8 cellular contexts compared by ENCODE assay signal in the genomic region with DNA sequence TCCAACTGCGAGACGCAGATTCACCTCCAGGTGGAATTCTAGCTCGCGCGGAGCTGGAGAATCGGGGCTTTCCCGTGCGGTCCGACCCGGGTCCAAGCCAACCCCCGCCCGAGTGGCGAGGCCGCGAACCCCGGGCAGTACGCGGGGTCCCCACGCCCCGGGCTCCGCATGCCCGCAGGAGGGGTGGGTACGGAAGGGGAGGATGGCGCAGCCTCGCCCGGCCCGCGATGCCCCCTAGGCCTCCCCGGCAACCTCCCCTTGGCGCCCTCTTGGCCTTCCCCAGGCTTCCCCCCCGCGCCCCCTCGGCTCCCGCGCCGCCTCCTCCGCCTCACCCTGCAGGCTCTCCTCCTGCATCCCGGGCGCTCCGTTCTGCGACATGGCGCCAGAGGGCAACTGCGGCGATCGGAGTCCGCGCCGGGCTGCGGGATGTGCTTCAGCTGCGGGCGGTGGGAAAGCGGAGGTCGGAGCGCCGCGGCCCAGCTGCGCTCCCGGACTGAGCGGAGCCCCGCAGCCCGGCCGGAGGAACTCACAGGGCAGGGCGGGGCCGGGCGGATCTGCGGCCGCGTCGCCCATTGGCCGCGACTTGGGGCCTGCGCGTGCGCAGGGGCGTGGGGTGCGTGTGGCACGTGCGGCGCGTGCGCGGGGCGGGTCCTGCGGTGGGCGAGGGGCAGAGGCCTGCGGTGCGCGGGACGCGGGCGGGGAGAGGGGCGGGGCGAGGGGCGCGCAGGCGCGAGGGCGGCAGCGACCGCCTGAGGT. TPM values are rescaled to one million over a fixed set of nuclear protein-coding genes. Genes with fewer than 3 reads are reported as not detected.
DNase-seq lines count a peak whose midpoint lies in the region; ATAC-seq and TF ChIP-seq lines count a peak whose summit lies in the region.

Gene BNIP3, minus strand, starts transcription at position 495 of the 756 bp plus-strand sequence. Its CDS starts 117 bp downstream, at position 378.

- TF ChIP-seq POLR2A in IMR-90 (IDR thresholded peaks at IDR 0.05; ENCODE audit: low read depth, low read length), result peak; percentile 99

- in situ Hi-C loops in IMR-90 (cut with MboI; ENCODE audit: low sequenced_read_pairs), result no loop called here

- peaks cover 18% of the 10 kb centered on the region for H3K36me3 ChIP-seq in IMR-90 (ENCODE audit: control insufficient read depth, insufficient read depth, low read length)
- H3K36me3 ChIP-seq in RWPE2 (ENCODE audit: low read depth), result peaks cover 25% of the 10 kb centered on the region
- H3K36me3 ChIP-seq in neural cell (ENCODE audit: insufficient read depth, low read length), result no peaks in the 10 kb centered on the region

- no peaks in the 10 kb centered on the region for H3K9me3 ChIP-seq in IMR-90 (ENCODE audit: control insufficient read depth, insufficient read depth, low read length)
- no peaks in the 10 kb centered on the region for H3K9me3 ChIP-seq in RWPE2 (ENCODE audit: severe bottlenecking)
- H3K9me3 ChIP-seq in neural cell (ENCODE audit: low read length), result no peaks in the 10 kb centered on the region

- peak within 1 kb of the TSS; percentile 60; the same call in 1 of the 2 replicates for H4K91ac ChIP-seq in IMR-90 (ENCODE audit: insufficient read depth, low read depth, low read length)

- no peaks in the 10 kb centered on the region for H3K9me3 Mint-ChIP-seq in stimulated activated naive CD8-positive, alpha-beta T cell treated with anti-CD3 and anti-CD28 coated beads, Interleukin-15, amount 100 ng/mL, for 72 hours

- H4K8ac ChIP-seq in IMR-90 (ENCODE audit: low read depth in 2 of 2, low read length in 2 of 2), result peak within 1 kb of the TSS; percentile 67 to 77; a peak in 3 of 4 replicates

- no TSS peak for BruUV-seq in IMR-90 (replicated peaks; lab: Mats Ljungman, UMichigan)

- peak within 1 kb of the TSS; percentile 73 for H3K4me2 ChIP-seq in IMR-90 (ENCODE audit: low read depth, low read length)
- H3K4me2 ChIP-seq in neural cell (ENCODE audit: low read length), result peak within 1 kb of the TSS; percentile 86

- peak; percentile 88 for ATAC-seq in GM21528 (IDR thresholded peaks at IDR 0.05; ENCODE audit: low FRiP score, unreplicated experiment)
- peak; percentile 83 for ATAC-seq in IMR-90 (ENCODE audit: low read depth)
- ATAC-seq in RWPE2 (ENCODE audit: low read depth), result peak; percentile 80
- peak; percentile 87 for ATAC-seq in stimulated activated naive CD8-positive, alpha-beta T cell treated with anti-CD3 and anti-CD28 coated beads, Interleukin-15, amount 100 ng/mL, for 72 hours

- peak within 1 kb of the TSS; percentile 81 to 96 for H3K27ac Mint-ChIP-seq in stimulated activated naive CD8-positive, alpha-beta T cell treated with anti-CD3 and anti-CD28 coated beads, Interleukin-15, amount 100 ng/mL, for 72 hours

- H3K4ac ChIP-seq in IMR-90 (ENCODE audit: low read depth, low read length), result peak within 1 kb of the TSS; percentile 89

- dilution Hi-C loops in IMR-90 (cut with HindIII; ENCODE audit: low sequenced_read_pairs, unreplicated experiment), result no loop called here

- peak; percentile 13 for TF ChIP-seq EP300 in neural cell (conservative IDR thresholded peaks at IDR 0.05; ENCODE audit: poor library complexity, severe bottlenecking)

- H2BK5ac ChIP-seq in IMR-90 (ENCODE audit: low read depth, low read length, poor library complexity, severe bottlenecking), result peak within 1 kb of the TSS; percentile 92

- H3K4me1 ChIP-seq in IMR-90 (ENCODE audit: control insufficient read depth, insufficient read depth, low read length) (peaks cover 13% of the 10 kb centered on the region), RWPE2 (ENCODE audit: insufficient read depth, poor library complexity, severe bottlenecking) (no peaks in the 10 kb centered on the region)

- H3K27me3 ChIP-seq in IMR-90 (ENCODE audit: control insufficient read depth, insufficient read depth, low read length) (no peaks in the 10 kb centered on the region), RWPE2 (ENCODE audit: insufficient read depth, poor library complexity, severe bottlenecking) (no peaks in the 10 kb centered on the region), neural cell (ENCODE audit: insufficient read depth, low read depth, low read length) (no peaks in the 10 kb centered on the region)

- H3K79me2 ChIP-seq in neural cell (replicated peaks; ENCODE audit: insufficient read depth, low read length), result peaks cover 42% of the 10 kb centered on the region

- TF ChIP-seq RAD21 in IMR-90 (IDR thresholded peaks at IDR 0.05; ENCODE audit: low read length) (no peak), neural cell (conservative IDR thresholded peaks at IDR 0.05) (peak; percentile 58)

- H4K20me1 ChIP-seq in IMR-90 (ENCODE audit: insufficient read depth, low read length) (peaks cover 43% of the 10 kb centered on the region), neural cell (ENCODE audit: insufficient read depth) (no peaks in the 10 kb centered on the region)

- H3K9me1 ChIP-seq in IMR-90 (ENCODE audit: insufficient read depth, low read length), result peaks cover 10% of the 10 kb centered on the region; the same call in 1 of the 2 replicates

- peak within 1 kb of the TSS; percentile 99 for H3K4me3 ChIP-seq in IMR-90 (ENCODE audit: insufficient read depth, low read depth, low read length)
- H3K4me3 ChIP-seq in RWPE2 (ENCODE audit: severe bottlenecking), result peak within 1 kb of the TSS; percentile 62
- peak within 1 kb of the TSS; percentile 98 for H3K4me3 ChIP-seq in neural cell (ENCODE audit: low read length)

- peak within 1 kb of the TSS; percentile 96 for H2AFZ ChIP-seq in IMR-90 (replicated peaks; ENCODE audit: low read length, poor library complexity)
- peak within 1 kb of the TSS; percentile 51 for H2AFZ ChIP-seq in neural cell (ENCODE audit: low read depth, low read length)

- H3F3A ChIP-seq in neural cell (ENCODE audit: insufficient read depth, low read length, poor library complexity, severe bottlenecking), result peaks cover 3% of the 10 kb centered on the region

- H3K23ac ChIP-seq in IMR-90 (ENCODE audit: low read depth, low read length), result peak within 1 kb of the TSS; percentile 98

- H3K27ac ChIP-seq in IMR-90 (ENCODE audit: insufficient read depth, low read length) (peak within 1 kb of the TSS; percentile 85), RWPE2 (ENCODE audit: poor library complexity, severe bottlenecking) (peak within 1 kb of the TSS; percentile 51), neural cell (ENCODE audit: low read length) (peak within 1 kb of the TSS; percentile 8)

- CTCF ChIA-PET in IMR-90 (lab: Yijun Ruan, JAX), result interaction anchor here (0.9 to 2.3 kb wide), 2 partner anchors 41 to 96 kb away, joined by 3 to 11 read pairs; no protein-coding TSS in a partner anchor

- H3K9ac ChIP-seq in IMR-90 (ENCODE audit: low read depth, low read length) (peak within 1 kb of the TSS; percentile 94), neural cell (ENCODE audit: low read length) (peak within 1 kb of the TSS; percentile 72)

- peak within 1 kb of the TSS; percentile 42 for H3K56ac ChIP-seq in IMR-90 (ENCODE audit: extremely low read depth, insufficient read depth, low read length)

- H2AK9ac ChIP-seq in IMR-90 (replicated peaks; ENCODE audit: low read depth, low read length, poor library complexity), result peak within 1 kb of the TSS; percentile 95

- POLR2A ChIA-PET in IMR-90 (lab: Charles Lee; ENCODE audit: unreplicated experiment), result no interaction called here

- peak within 1 kb of the TSS; percentile 85 for H4K5ac ChIP-seq in IMR-90 (ENCODE audit: low read depth, low read length)

- H3K18ac ChIP-seq in IMR-90 (ENCODE audit: low read depth, low read length), result peak within 1 kb of the TSS; percentile 86

- H3K14ac ChIP-seq in IMR-90 (replicated peaks; ENCODE audit: low read depth, low read length), result peak within 1 kb of the TSS; percentile 90

- H2BK20ac ChIP-seq in IMR-90 (ENCODE audit: low read depth, low read length), result no peak within 1 kb of the TSS

- no peak within 1 kb of the TSS for H2BK15ac ChIP-seq in IMR-90 (ENCODE audit: low read depth, low read length)

- TF ChIP-seq CTCF in IMR-90 (conservative IDR thresholded peaks at IDR 0.05; ENCODE audit: low read depth, low read length) (no peak), RWPE2 (IDR thresholded peaks at IDR 0.05; ENCODE audit: poor library complexity, severe bottlenecking) (no peak), neural cell (IDR thresholded peaks at IDR 0.05; ENCODE audit: poor library complexity, severe bottlenecking) (no peak)

- H3K9me2 ChIP-seq in neural cell (ENCODE audit: insufficient read depth, low read length), result no peaks in the 10 kb centered on the region

- peak within 1 kb of the TSS; percentile 54 for H2AK5ac ChIP-seq in IMR-90 (ENCODE audit: low read depth, low read length)

- peak; percentile 98 for DNase-seq in DMS53 (lab: John Stamatoyannopoulos, UW)
- peak; percentile 94 for DNase-seq in IMR-90
- peak; percentile 90 for DNase-seq in RWPE2 (ENCODE audit: low spot score)
- DNase-seq in activated gamma-delta T cell (lab: John Stamatoyannopoulos, UW), result peak; percentile 97
- DNase-seq in fibroblast of the conjunctiva (ENCODE audit: low read depth), result peak; percentile 90
- peak; percentile 87 to 88 for DNase-seq in stimulated activated naive CD8-positive, alpha-beta T cell treated with anti-CD3 and anti-CD28 coated beads, Interleukin-15, amount 100 ng/mL, for 72 hours

- peaks cover 43% of the 10 kb centered on the region for H3K4me1 Mint-ChIP-seq in stimulated activated naive CD8-positive, alpha-beta T cell treated with anti-CD3 and anti-CD28 coated beads, Interleukin-15, amount 100 ng/mL, for 72 hours

- intact Hi-C loops in IMR-90 (cut with micrococcal nuclease), result loop anchor here (1.0 to 5.0 kb wide), 5 partner anchors 35 to 96 kb away; partner anchors contain the start of genes JAKMIP3 and PPP2R2D

- H3K27me3 Mint-ChIP-seq in stimulated activated naive CD8-positive, alpha-beta T cell treated with anti-CD3 and anti-CD28 coated beads, Interleukin-15, amount 100 ng/mL, for 72 hours, result no peaks in the 10 kb centered on the region

- peaks cover 0 to 49% of the 10 kb centered on the region in 2 experiments; a peak in 2 of 4 replicates for H3K79me1 ChIP-seq in IMR-90 (ENCODE audit: low read depth in 1 of 2, low read length in 2 of 2)

- 0% methylated on average over 28 of the region's 100 CpGs; no CpG with 5 or more reads in 1 of the 2 experiments for WGBS in IMR-90 (ENCODE audit: extremely low coverage in 2 of 2, insufficient read length in 1 of 2), 2 experiments

- peak within 1 kb of the TSS; percentile 91 to 95 for H3K4me3 Mint-ChIP-seq in stimulated activated naive CD8-positive, alpha-beta T cell treated with anti-CD3 and anti-CD28 coated beads, Interleukin-15, amount 100 ng/mL, for 72 hours

- peak within 1 kb of the TSS; percentile 43; the same call in 1 of the 2 replicates for H2BK120ac ChIP-seq in IMR-90 (ENCODE audit: low read depth, low read length)

TF ChIP-seq in IMR-90, 13 proteins besides CTCF, POLR2A, EP300 and RAD21 (continues in another document):
- TF ChIP-seq MXI1 (IDR thresholded peaks at IDR 0.05; ENCODE audit: borderline replicate concordance, low read depth, low read length), result peak; percentile 77; the same call in 1 of the 2 replicates

TF ChIP-seq in neural cell, 6 proteins besides CTCF, POLR2A, EP300 and RAD21 (continues in another document):
- TF ChIP-seq TAF1 (IDR thresholded peaks at IDR 0.05; ENCODE audit: low read depth) (peak; percentile 33), POLR2AphosphoS5 (IDR thresholded peaks at IDR 0.05) (no peak)

RNA-seq across cellular contexts. Expression of gene BNIP3, which starts in this region (rescaled TPM):
- 134 and 252 TPM in 2 replicates for total RNA-seq in IMR-90 (2012; rRNA removed)
- polyA plus RNA-seq in IMR-90 (2012; rRNA removed) (181 and 211 TPM in 2 replicates), neural cell (77.1 and 95.9 TPM in 2 replicates)
- polyA plus RNA-seq in IMR-90 (2012; cell fraction: cytosol; rRNA removed), result 221 and 286 TPM in 2 replicates
- polyA plus RNA-seq in IMR-90 (2012; cell fraction: nucleus; rRNA removed; ENCODE audit: low replicate concordance), result 248 and 274 TPM in 2 replicates
- polyA minus RNA-seq in neural cell, result 32.4 and 35.1 TPM in 2 replicates

Comparison
In these comparisons a context has a peak if more than half of its experiments do, and no peak if none do; other contexts are left out.
1. Peak in every context shown above with its lines: DNase-seq, ATAC-seq, H3K4me3 ChIP-seq and H3K27ac ChIP-seq.
2. H3K27ac ChIP-seq: peak in every context shown above with its lines; median percentile 85 in IMR-90; 51 in RWPE2; 8 in neural cell.